8 cellular contexts compared by ENCODE assay signal in genomic region chr17:5485270-5486205, GRCh38. TPM values are rescaled to one million over a fixed set of nuclear protein-coding genes. Genes with fewer than 3 reads are reported as not detected.
A peak's percentile ranks its signal among the peaks of the same experiment; 100 is the strongest.
DNase-seq lines count a peak whose midpoint lies in the region; ATAC-seq and TF ChIP-seq lines count a peak whose summit lies in the region.

TSS of gene DERL2 (minus strand) at chr17:5486178. CDS start at chr17:5486161, 17 bp downstream.

- DNase-seq in ELR (ENCODE audit: low read depth) (peak; percentile 72), left ventricle myocardium inferior (no peak), pulmonary artery endothelial cell (ENCODE audit: low read depth, low spot score) (no peak), SKM-1 (lab: John Stamatoyannopoulos, UW; ENCODE audit: unreplicated experiment) (no peak), NCI-H1436 (lab: John Stamatoyannopoulos, UW) (no peak)
- DNase-seq in activated naive CD8-positive, alpha-beta T cell treated with anti-CD3 and anti-CD28 coated beads, Interleukin-2, amount 10 ng/mL, durations not matched to agents 7 days and 5 days = no peak

- H3K27me3 ChIP-seq in HUES64 (ENCODE audit: insufficient read depth, low read length) (no peaks in the 10 kb centered on the region), left ventricle myocardium inferior (ENCODE audit: low read depth) (no peaks in the 10 kb centered on the region)

- H3K4me1 ChIP-seq in HUES64 (ENCODE audit: insufficient read depth, low read length) (peaks cover 5% of the 10 kb centered on the region; the same call in 1 of the 2 replicates), left ventricle myocardium inferior (peaks cover 47% of the 10 kb centered on the region)

- H3K4me3 Mint-ChIP-seq in activated naive CD8-positive, alpha-beta T cell treated with anti-CD3 and anti-CD28 coated beads, Interleukin-2, amount 10 ng/mL, durations not matched to agents 7 days and 5 days = peak within 1 kb of the TSS; percentile 99

- H3K27ac ChIP-seq in HUES64 (ENCODE audit: low read depth, low read length) = peak within 1 kb of the TSS; percentile 98
- H3K27ac ChIP-seq in left ventricle myocardium inferior (replicated peaks) = peak within 1 kb of the TSS; percentile 100

- TF ChIP-seq CTCF in left ventricle myocardium inferior (IDR thresholded peaks at IDR 0.05; ENCODE audit: borderline replicate concordance) = no peak

- H3K9ac ChIP-seq in HUES64 (ENCODE audit: low read depth, low read length) = peak within 1 kb of the TSS; percentile 99

- intact Hi-C loops in left ventricle myocardium inferior (cut with micrococcal nuclease) = no loop called here

- H3K4me1 Mint-ChIP-seq in activated naive CD8-positive, alpha-beta T cell treated with anti-CD3 and anti-CD28 coated beads, Interleukin-2, amount 10 ng/mL, durations not matched to agents 7 days and 5 days = peaks cover 42% of the 10 kb centered on the region

- WGBS in HUES64 = 4% methylated on average over 28 of the region's 29 CpGs

- peak within 1 kb of the TSS; percentile 94 for H3K27ac Mint-ChIP-seq in activated naive CD8-positive, alpha-beta T cell treated with anti-CD3 and anti-CD28 coated beads, Interleukin-2, amount 10 ng/mL, durations not matched to agents 7 days and 5 days

- peak within 1 kb of the TSS; percentile 100 for H3K4me3 ChIP-seq in HUES64 (ENCODE audit: low read length)
- H3K4me3 ChIP-seq in left ventricle myocardium inferior = peak within 1 kb of the TSS; percentile 92

- no peaks in the 10 kb centered on the region for H3K9me3 ChIP-seq in HUES64 (ENCODE audit: insufficient read depth, low read depth, low read length)
- no peaks in the 10 kb centered on the region for H3K9me3 ChIP-seq in left ventricle myocardium inferior (replicated peaks)

- H3K36me3 Mint-ChIP-seq in activated naive CD8-positive, alpha-beta T cell treated with anti-CD3 and anti-CD28 coated beads, Interleukin-2, amount 10 ng/mL, durations not matched to agents 7 days and 5 days = peaks cover 51% of the 10 kb centered on the region

- POLR2A ChIA-PET in activated naive CD8-positive, alpha-beta T cell treated with anti-CD3 and anti-CD28 coated beads, Interleukin-2, amount 10 ng/mL, durations not matched to agents 7 days and 5 days (lab: Charles Lee) = interaction anchor here (0.6 to 2.9 kb wide), 13 partner anchors 9 to 1342 kb away, joined by 3 to 33 read pairs (median 5); partner anchors contain the start of genes C1QBP, DHX33, NLRP1 and NUP88

- no peaks in the 10 kb centered on the region for H3K9me3 Mint-ChIP-seq in activated naive CD8-positive, alpha-beta T cell treated with anti-CD3 and anti-CD28 coated beads, Interleukin-2, amount 10 ng/mL, durations not matched to agents 7 days and 5 days

- peak; percentile 16 for ATAC-seq in GM21423 (IDR thresholded peaks at IDR 0.05; ENCODE audit: unreplicated experiment)
- no peak for ATAC-seq in activated naive CD8-positive, alpha-beta T cell treated with anti-CD3 and anti-CD28 coated beads, Interleukin-2, amount 10 ng/mL, durations not matched to agents 7 days and 5 days (ENCODE audit: low read depth)

- no peaks in the 10 kb centered on the region for H3K27me3 Mint-ChIP-seq in activated naive CD8-positive, alpha-beta T cell treated with anti-CD3 and anti-CD28 coated beads, Interleukin-2, amount 10 ng/mL, durations not matched to agents 7 days and 5 days

- H3K36me3 ChIP-seq in HUES64 (ENCODE audit: insufficient read depth, low read length) (peaks cover 76% of the 10 kb centered on the region), left ventricle myocardium inferior (peaks cover 65% of the 10 kb centered on the region)

RNA-seq across cellular contexts. Expression of gene DERL2, which starts in this region (rescaled TPM):
- polyA plus RNA-seq in HUES64 (2013, experiment 1 of 2) = 58.9 TPM
- polyA plus RNA-seq in HUES64 (2013, experiment 2 of 2) = 42.0 TPM
- total RNA-seq in activated naive CD8-positive, alpha-beta T cell treated with anti-CD3 and anti-CD28 coated beads, Interleukin-2, amount 10 ng/mL, durations not matched to agents 7 days and 5 days = 10 to 100 TPM; 68.6 to 72.3 TPM
- total RNA-seq in left ventricle myocardium inferior (32.5 TPM), pulmonary artery endothelial cell (25.7 and 41.2 TPM in 2 replicates)
